18 cellular contexts compared by ENCODE assay signal in the genomic region with DNA sequence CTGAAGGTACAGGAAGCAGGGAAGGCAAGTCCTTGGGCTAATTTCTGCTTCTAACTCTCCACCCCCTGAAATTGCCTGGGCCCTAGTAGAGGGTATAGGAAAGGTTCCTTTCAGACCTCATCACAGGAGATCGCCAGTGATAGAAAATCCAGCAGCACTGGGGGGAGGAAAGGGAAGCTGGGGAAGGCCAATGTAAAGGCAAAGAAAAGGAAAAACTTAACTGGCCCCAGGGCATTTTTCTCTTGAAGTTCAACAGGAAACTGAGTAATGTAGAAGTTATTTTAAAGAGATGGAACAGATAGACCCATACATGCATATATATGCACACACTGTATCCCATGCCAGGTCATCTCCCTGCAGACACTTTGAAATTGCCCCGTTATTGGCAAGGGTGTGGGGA.
DNase-seq lines count a peak whose midpoint lies in the region.
"Had no signal": no experiment of that assay in that cellular context is flagged by ENCODE, and none has a peak within 500 bp of the region (broad histone marks: within the 10 kb centered on the region; RNA-seq: fewer than 3 reads in every experiment).

No MANE protein-coding gene starts in this region.

- DNase-seq in COLO829 (ENCODE audit: low spot score) (peak; percentile 91), NCI-H226 (peak; percentile 82), amniotic stem cell (lab: John Stamatoyannopoulos, UW) (peak; percentile 84), iris pigment epithelial cell (ENCODE audit: low read depth) (peak; percentile 59), cortex of kidney (lab: John Stamatoyannopoulos, UW) (no peak), NCI-H748 treated with DMSO at 0.1 percent for 48 hours (lab: John Stamatoyannopoulos, UW) (no peak), NCI-H1048 (lab: John Stamatoyannopoulos, UW) (no peak)
- no peak for DNase-seq in activated naive CD4-positive, alpha-beta T cell (lab: John Stamatoyannopoulos, UW)
- DNase-seq: activated CD4-positive, alpha-beta T cell treated with anti-CD3 and anti-CD28 coated beads for 4 hours; activated T-cell treated with anti-CD3 and anti-CD28 coated beads, Interleukin-2, amount 50 U/mL, for 72 hours; aorta; DMS79; effector memory CD4-positive, alpha-beta T cell; heart left ventricle; left colon; NK-92 treated with Interleukin-12 subunit alpha and Interleukin-12 subunit beta, amount 100 ng/mL, for 24 hours; stimulated activated CD4-positive, alpha-beta T cell treated with anti-CD3 and anti-CD28 coated beads, Interleukin-4, amount 100 ng/mL, for 4 hours; T-cell had no signal

Comparison
In these comparisons a context has a peak if more than half of its experiments do, and no peak if none do; other contexts are left out.
1. DNase-seq: peak in COLO829 (single experiment), NCI-H226 (single experiment), amniotic stem cell (single experiment) and iris pigment epithelial cell (single experiment); none in cortex of kidney (single experiment), NCI-H748 treated with DMSO at 0.1 percent for 48 hours (single experiment), activated naive CD4-positive, alpha-beta T cell (0 of 4) and NCI-H1048 (single experiment).